In genomic region chr15:90126022-90126421, GRCh38 we compare ENCODE assay signal across 16 cellular contexts.
"Had no signal": no experiment of that assay in that cellular context is flagged by ENCODE, and none has a peak within 500 bp of the region (broad histone marks: within the 10 kb centered on the region; RNA-seq: fewer than 3 reads in every experiment).

No MANE protein-coding gene starts in this region.

- H3K27ac ChIP-seq: breast epithelium, epithelial cell of prostate, SJSA1, skin epidermis, suprapubic skin, upper lobe of left lung had no signal

- H3K4me3 ChIP-seq: breast epithelium, SJSA1, skin epidermis, suprapubic skin, upper lobe of left lung had no signal

- H3K36me3 ChIP-seq: breast epithelium, SJSA1, suprapubic skin, upper lobe of left lung had no signal

- H3K4me1 ChIP-seq: breast epithelium, suprapubic skin had no signal

- H3K27me3 ChIP-seq: breast epithelium, suprapubic skin, upper lobe of left lung had no signal

- ATAC-seq: activated naive CD8-positive, alpha-beta T cell treated with anti-CD3 and anti-CD28 coated beads, Interleukin-2, amount 50 U/mL, for 24 hours; activated T-helper 17 cell treated with anti-CD3 and anti-CD28 coated beads, Interleukin-2, amount 50 U/mL, for 72 hours; stimulated activated naive CD8-positive, alpha-beta T cell treated with anti-CD3 and anti-CD28 coated beads, Interleukin-15, Interleukin-2, amounts not matched to agents 100 U/mL and 50 U/mL, for 24 hours had no signal

- DNase-seq: activated CD4-positive, alpha-beta T cell treated with anti-CD3 and anti-CD28 coated beads, Interleukin-2, amount 50 U/mL, for 4 hours; activated CD4-positive, CD25-positive, alpha-beta regulatory T cell treated with anti-CD3 and anti-CD28 coated beads, Interleukin-2, amount 50 U/mL, for 72 hours; activated naive CD4-positive, alpha-beta T cell treated with Interleukin-2 at 50 U/mL for 16 hours; activated naive CD8-positive, alpha-beta T cell treated with anti-CD3 and anti-CD28 coated beads, Interleukin-2, amount 50 U/mL, for 24 hours; foreskin melanocyte; head of caudate nucleus; stimulated activated CD4-positive, alpha-beta T cell treated with anti-CD3 and anti-CD28 coated beads, Interleukin-4, amount 100 ng/mL, for 4 hours; stimulated activated CD8-positive, alpha-beta memory T cell treated with anti-CD3 and anti-CD28 coated beads, Interleukin-4, amount 100 ng/mL, for 48 hours; stimulated activated naive CD8-positive, alpha-beta T cell treated with anti-CD3 and anti-CD28 coated beads, Interleukin-15, Interleukin-2, amounts not matched to agents 100 U/mL and 50 U/mL, for 24 hours had no signal

- H3K9me3 ChIP-seq: breast epithelium, SJSA1, suprapubic skin, upper lobe of left lung had no signal
